Comparison of ENCODE assay signal across 16 cellular contexts in genomic region chr15:95826831-95827230, GRCh38.
A peak's percentile ranks its signal among the peaks of the same experiment; 100 is the strongest.
DNase-seq lines count a peak whose midpoint lies in the region; ATAC-seq and TF ChIP-seq lines count a peak whose summit lies in the region.
"Had no signal": no experiment of that assay in that cellular context is flagged by ENCODE, and none has a peak within 500 bp of the region (broad histone marks: within the 10 kb centered on the region; RNA-seq: fewer than 3 reads in every experiment).

No MANE protein-coding gene starts in this region.

- H3K4me2 ChIP-seq in GM23338 = no peak overlapping the region
- H3K4me2 ChIP-seq in OCI-LY7 (ENCODE audit: low read length) = no peak overlapping the region

- H3K4me1 ChIP-seq in CD4-positive, CD25-positive, alpha-beta regulatory T cell (ENCODE audit: control insufficient read depth, insufficient read depth, low read length, poor library complexity, severe bottlenecking) = no peaks in the 10 kb centered on the region
- H3K4me1 ChIP-seq in GM23338 (ENCODE audit: insufficient read depth) (peaks cover 20% of the 10 kb centered on the region; the same call in 1 of the 2 replicates), OCI-LY7 (ENCODE audit: insufficient read depth, low read length, poor library complexity, severe bottlenecking) (no peaks in the 10 kb centered on the region), foreskin keratinocyte (no peaks in the 10 kb centered on the region), right cardiac atrium (ENCODE audit: control insufficient read depth, insufficient read depth, low read length) (no peaks in the 10 kb centered on the region), body of pancreas (no peaks in the 10 kb centered on the region), thyroid gland (no peaks in the 10 kb centered on the region)

- H3K36me3 ChIP-seq in CD4-positive, CD25-positive, alpha-beta regulatory T cell (ENCODE audit: control insufficient read depth, insufficient read depth, low read length) = no peaks in the 10 kb centered on the region
- H3K36me3 ChIP-seq in GM23338 (ENCODE audit: insufficient read depth) = no peaks in the 10 kb centered on the region
- H3K36me3 ChIP-seq in OCI-LY7 (ENCODE audit: insufficient read depth, low read length) = no peaks in the 10 kb centered on the region
- H3K36me3 ChIP-seq in body of pancreas (replicated peaks in 1 of 2; ENCODE audit: insufficient read depth in 1 of 2, low read depth in 2 of 2) = no peaks in the 10 kb centered on the region
- no peaks in the 10 kb centered on the region for H3K36me3 ChIP-seq in thyroid gland
- H3K36me3 ChIP-seq: HAP-1 had no signal

- no peak overlapping the region for H3K27ac ChIP-seq in CD4-positive, CD25-positive, alpha-beta regulatory T cell (ENCODE audit: insufficient read depth, low read length, poor library complexity, severe bottlenecking)
- H3K27ac ChIP-seq in GM23338 (ENCODE audit: low read depth) (no peak overlapping the region), OCI-LY7 (ENCODE audit: low read depth, low read length, poor library complexity, severe bottlenecking) (no peak overlapping the region), foreskin keratinocyte (no peak overlapping the region), right cardiac atrium (ENCODE audit: low read length) (no peak overlapping the region), body of pancreas (no peak overlapping the region), thyroid gland (no peak overlapping the region)

- no peak overlapping the region for H3K4me3 ChIP-seq in CD4-positive, CD25-positive, alpha-beta regulatory T cell (ENCODE audit: low read depth, low read length)
- H3K4me3 ChIP-seq in GM23338 (no peak overlapping the region), OCI-LY7 (ENCODE audit: low read depth, low read length, poor library complexity, severe bottlenecking) (no peak overlapping the region), right cardiac atrium (ENCODE audit: low read length) (no peak overlapping the region), body of pancreas (no peak overlapping the region), thyroid gland (replicated peaks in 1 of 3) (no peak overlapping the region)
- H3K4me3 ChIP-seq: HAP-1 had no signal

- H3K27ac Mint-ChIP-seq in CD4-positive, CD25-positive, alpha-beta regulatory T cell = no peak overlapping the region
- H3K27ac Mint-ChIP-seq in GM23338 = no peak overlapping the region
- H3K27ac Mint-ChIP-seq: activated CD4-positive, alpha-beta T cell treated with anti-CD3 and anti-CD28 coated beads, Interleukin-2, amount 10 ng/mL, durations not matched to agents 7 days and 5 days; CD14-positive monocyte had no signal

- TF ChIP-seq CTCF in GM23338 (conservative IDR thresholded peaks at IDR 0.05; ENCODE audit: low read depth in 2 of 2) (peak; percentile 36 to 52), OCI-LY7 (conservative IDR thresholded peaks at IDR 0.05; ENCODE audit: low read length) (0 out of 2 replicates have a peak, but pooled peaks have one; percentile 14), foreskin keratinocyte (conservative IDR thresholded peaks at IDR 0.05) (peak; percentile 46), body of pancreas (IDR thresholded peaks at IDR 0.05) (no peak), thyroid gland (IDR thresholded peaks at IDR 0.05) (no peak)

- BruUV-seq in OCI-LY7 (replicated peaks; lab: Mats Ljungman, UMichigan) = no TSS peak

- no peaks in the 10 kb centered on the region for H4K20me1 ChIP-seq in GM23338 (replicated peaks; ENCODE audit: insufficient read depth)
- H4K20me1 ChIP-seq in OCI-LY7 (ENCODE audit: insufficient read depth, low read length) = no peaks in the 10 kb centered on the region

- H3K9me2 ChIP-seq in GM23338 (ENCODE audit: insufficient read depth) = 0 out of 2 replicates have a peak, but pooled peaks cover 3% of the 10 kb centered on the region
- H3K9me2 ChIP-seq in OCI-LY7 (ENCODE audit: insufficient read depth, low read length) = no peaks in the 10 kb centered on the region

- H3K4me3 Mint-ChIP-seq in CD4-positive, CD25-positive, alpha-beta regulatory T cell = no peak overlapping the region
- no peak overlapping the region for H3K4me3 Mint-ChIP-seq in GM23338
- H3K4me3 Mint-ChIP-seq: activated CD4-positive, alpha-beta T cell treated with anti-CD3 and anti-CD28 coated beads, Interleukin-2, amount 10 ng/mL, durations not matched to agents 7 days and 5 days; CD14-positive monocyte; nephron progenitor cell had no signal

- TF ChIP-seq POLR2A in body of pancreas (IDR thresholded peaks at IDR 0.05) (no peak), thyroid gland (IDR thresholded peaks at IDR 0.05) (no peak)

- H3K27me3 Mint-ChIP-seq in CD4-positive, CD25-positive, alpha-beta regulatory T cell = no peaks in the 10 kb centered on the region
- peaks cover 2% of the 10 kb centered on the region for H3K27me3 Mint-ChIP-seq in GM23338 (ENCODE audit: insufficient read depth, low read depth, poor library complexity)

- peaks cover 0 to 4% (median 0%) of the 10 kb centered on the region in 7 donors for H3K9me3 Mint-ChIP-seq in CD4-positive, CD25-positive, alpha-beta regulatory T cell
- peaks cover 10% of the 10 kb centered on the region; the same call in 2 of the 3 replicates for H3K9me3 Mint-ChIP-seq in GM23338
- H3K9me3 Mint-ChIP-seq: activated CD4-positive, alpha-beta T cell treated with anti-CD3 and anti-CD28 coated beads, Interleukin-2, amount 10 ng/mL, durations not matched to agents 7 days and 5 days had no signal

- peak; percentile 66 to 70 for ATAC-seq in CD4-positive, CD25-positive, alpha-beta regulatory T cell (ENCODE audit: low read depth in 2 of 2)
- ATAC-seq in GM23338 (peak; percentile 54; the same call in 2 of the 3 replicates), foreskin keratinocyte (peak; percentile 25), right cardiac atrium (no peak), body of pancreas (no peak)

- H3K36me3 Mint-ChIP-seq in CD4-positive, CD25-positive, alpha-beta regulatory T cell = no peaks in the 10 kb centered on the region
- peaks cover 4% of the 10 kb centered on the region; the same call in 2 of the 3 replicates for H3K36me3 Mint-ChIP-seq in GM23338 (ENCODE audit: low read depth)
- H3K36me3 Mint-ChIP-seq: CD14-positive monocyte had no signal

- peaks cover 5 to 24% (median 12%) of the 10 kb centered on the region in 4 donors for H3K4me1 Mint-ChIP-seq in CD4-positive, CD25-positive, alpha-beta regulatory T cell
- peaks cover 15% of the 10 kb centered on the region for H3K4me1 Mint-ChIP-seq in GM23338
- H3K4me1 Mint-ChIP-seq: activated CD4-positive, alpha-beta T cell treated with anti-CD3 and anti-CD28 coated beads, Interleukin-2, amount 10 ng/mL, durations not matched to agents 7 days and 5 days; CD14-positive monocyte had no signal

- no peak overlapping the region for H2AFZ ChIP-seq in GM23338
- H2AFZ ChIP-seq in OCI-LY7 (ENCODE audit: low read length) = no peak overlapping the region

- 81% methylated on average over 2 of the region's 2 CpGs for WGBS in right cardiac atrium
- WGBS in body of pancreas, 2 donors = 43 to 49% methylated on average over 2 of the region's 2 CpGs
- 74 to 78% methylated on average over 2 of the region's 2 CpGs for WGBS in thyroid gland, 2 donors

- no peaks in the 10 kb centered on the region for H3K9me3 ChIP-seq in CD4-positive, CD25-positive, alpha-beta regulatory T cell (ENCODE audit: control insufficient read depth in 2 of 2, low read length in 2 of 2)
- H3K9me3 ChIP-seq in OCI-LY7 (ENCODE audit: low read length) = no peaks in the 10 kb centered on the region
- no peaks in the 10 kb centered on the region for H3K9me3 ChIP-seq in right cardiac atrium (ENCODE audit: control insufficient read depth, low read length)
- no peaks in the 10 kb centered on the region for H3K9me3 ChIP-seq in body of pancreas
- no peaks in the 10 kb centered on the region for H3K9me3 ChIP-seq in thyroid gland
- H3K9me3 ChIP-seq: HAP-1 had no signal

- intact Hi-C loops in OCI-LY7 (cut with micrococcal nuclease; ENCODE audit: unreplicated experiment) (no loop called here), right cardiac atrium (cut with DNase I) (no loop called here), body of pancreas (cut with DNase I) (no loop called here), thyroid gland (cut with DNase I) (no loop called here)

- H3F3A ChIP-seq in GM23338 (replicated peaks; ENCODE audit: low read depth) = no peaks in the 10 kb centered on the region

- POLR2A ChIA-PET in OCI-LY7 (lab: Charles Lee) = no interaction called here

- H3K27me3 ChIP-seq in CD4-positive, CD25-positive, alpha-beta regulatory T cell (ENCODE audit: control insufficient read depth, insufficient read depth, low read length) = no peaks in the 10 kb centered on the region
- H3K27me3 ChIP-seq in GM23338 (ENCODE audit: insufficient read depth) (no peaks in the 10 kb centered on the region), foreskin keratinocyte (no peaks in the 10 kb centered on the region), right cardiac atrium (ENCODE audit: control insufficient read depth, insufficient read depth) (no peaks in the 10 kb centered on the region), body of pancreas (no peaks in the 10 kb centered on the region), thyroid gland (no peaks in the 10 kb centered on the region)

- peak in 2 of 3 donors; percentile 16 to 37 for DNase-seq in CD4-positive, CD25-positive, alpha-beta regulatory T cell
- DNase-seq in GM23338 (ENCODE audit: low spot score) (peak; percentile 42), OCI-LY7 (ENCODE audit: low spot score) (no peak), foreskin keratinocyte (peak; percentile 4 to 24), right cardiac atrium (no peak), body of pancreas (no peak), middle frontal gyrus (ENCODE audit: extremely low spot score, low spot score) (no peak), thyroid gland (no peak)
- DNase-seq: activated CD4-positive, alpha-beta T cell treated with anti-CD3 and anti-CD28 coated beads, Interleukin-2, amount 10 ng/mL, durations not matched to agents 7 days and 5 days; activated naive CD4-positive, alpha-beta T cell treated with anti-CD3 and anti-CD28 coated beads, Interleukin-2, amount 50 U/mL, for 16 hours; nephron progenitor cell; Right ventricle myocardium superior; stimulated activated CD4-positive, alpha-beta T cell treated with anti-CD3 and anti-CD28 coated beads, Interleukin-4, amount 100 ng/mL, for 1 hour; substantia nigra had no signal

- CTCF ChIA-PET in OCI-LY7 (lab: Charles Lee; ENCODE audit: unreplicated experiment) = no interaction called here

- no peaks in the 10 kb centered on the region for H3K79me2 ChIP-seq in GM23338 (replicated peaks; ENCODE audit: insufficient read depth)
- H3K79me2 ChIP-seq in OCI-LY7 (ENCODE audit: insufficient read depth, low read depth, low read length) = no peaks in the 10 kb centered on the region

TF ChIP-seq in GM23338, 12 proteins besides CTCF, POLR2A, EP300 and RAD21 (continues in another document):
- TF ChIP-seq JUNB (IDR thresholded peaks at IDR 0.05; ENCODE audit: unreplicated experiment) = no peak
- TF ChIP-seq POLR2AphosphoS5 (IDR thresholded peaks at IDR 0.05; ENCODE audit: low read depth) = no peak

Comparison
In these comparisons a context has a peak if more than half of its experiments do, and no peak if none do; other contexts are left out.
1. ATAC-seq: peak in CD4-positive, CD25-positive, alpha-beta regulatory T cell (2 of 2), GM23338 (single experiment) and foreskin keratinocyte (single experiment); none in right cardiac atrium (0 of 2) and body of pancreas (single experiment).
2. DNase-seq: peak in CD4-positive, CD25-positive, alpha-beta regulatory T cell (2 of 3), GM23338 (single experiment) and foreskin keratinocyte (2 of 2); none in OCI-LY7 (single experiment), right cardiac atrium (0 of 3), body of pancreas (0 of 4), middle frontal gyrus (single experiment) and thyroid gland (0 of 2).
3. CTCF ChIP-seq: peak in GM23338 (2 of 2), OCI-LY7 (single experiment) and foreskin keratinocyte (single experiment); none in body of pancreas (0 of 7) and thyroid gland (0 of 6).